Comparison of ENCODE assay signal across 8 cellular contexts in genomic region chr3:3200632-3201212, GRCh38. TPM values are rescaled to one million over a fixed set of nuclear protein-coding genes. Genes with fewer than 3 reads are reported as not detected.
DNase-seq lines count a peak whose midpoint lies in the region; FAIRE-seq and TF ChIP-seq lines count a peak whose summit lies in the region.

No MANE protein-coding gene starts in this region.

- H3F3A ChIP-seq in Loucy (ENCODE audit: low read depth) (no peaks in the 10 kb centered on the region), SU-DHL-6 (ENCODE audit: insufficient read depth) (no peaks in the 10 kb centered on the region), neural cell (ENCODE audit: insufficient read depth, low read length, poor library complexity, severe bottlenecking) (no peaks in the 10 kb centered on the region)

- H3K79me2 ChIP-seq in Loucy (ENCODE audit: insufficient read depth, low read length) = no peaks in the 10 kb centered on the region
- no peaks in the 10 kb centered on the region for H3K79me2 ChIP-seq in SU-DHL-6 (ENCODE audit: insufficient read depth, low read length)
- H3K79me2 ChIP-seq in neural cell (replicated peaks; ENCODE audit: insufficient read depth, low read length) = no peaks in the 10 kb centered on the region

- H3K27ac ChIP-seq in 22Rv1 = no peak overlapping the region
- no peak overlapping the region for H3K27ac ChIP-seq in SU-DHL-6 (ENCODE audit: low read depth, low read length)
- no peak overlapping the region for H3K27ac ChIP-seq in neural cell (ENCODE audit: low read length)

- H3K4me3 ChIP-seq in Loucy (ENCODE audit: low read length, poor library complexity, severe bottlenecking) = no peak overlapping the region
- no peak overlapping the region for H3K4me3 ChIP-seq in SU-DHL-6 (ENCODE audit: insufficient read depth, low read length, poor library complexity, severe bottlenecking)
- H3K4me3 ChIP-seq in fibroblast of mammary gland (ENCODE audit: control insufficient read depth, low read depth, low read length) = no peak overlapping the region
- no peak overlapping the region for H3K4me3 ChIP-seq in neural cell (ENCODE audit: low read length)

- H3K4me2 ChIP-seq in Loucy (ENCODE audit: low read depth, low read length, poor library complexity, severe bottlenecking) (no peak overlapping the region), SU-DHL-6 (ENCODE audit: low read depth, low read length, poor library complexity, severe bottlenecking) (no peak overlapping the region), neural cell (ENCODE audit: low read length) (no peak overlapping the region)

- H4K20me1 ChIP-seq in Loucy (ENCODE audit: insufficient read depth, low read length, poor library complexity, severe bottlenecking) (no peaks in the 10 kb centered on the region), SU-DHL-6 (ENCODE audit: low read depth, low read length) (no peaks in the 10 kb centered on the region), neural cell (ENCODE audit: insufficient read depth) (no peaks in the 10 kb centered on the region)

- no peaks in the 10 kb centered on the region for H3K27me3 ChIP-seq in Loucy (ENCODE audit: insufficient read depth, low read length, poor library complexity, severe bottlenecking)
- H3K27me3 ChIP-seq in SU-DHL-6 (ENCODE audit: low read length) = no peaks in the 10 kb centered on the region
- H3K27me3 ChIP-seq in neural cell (ENCODE audit: insufficient read depth, low read depth, low read length) = no peaks in the 10 kb centered on the region

- H3K4me1 ChIP-seq in Loucy (ENCODE audit: insufficient read depth, low read length, poor library complexity, severe bottlenecking) = peaks cover 16% of the 10 kb centered on the region

- no peak overlapping the region for H2AFZ ChIP-seq in Loucy (ENCODE audit: low read length)
- no peak overlapping the region for H2AFZ ChIP-seq in SU-DHL-6 (ENCODE audit: low read depth, low read length, severe bottlenecking)
- no peak overlapping the region for H2AFZ ChIP-seq in neural cell (ENCODE audit: low read depth, low read length)

- H3K9me3 ChIP-seq in Loucy (ENCODE audit: insufficient read depth, low read depth, low read length) = no peaks in the 10 kb centered on the region
- no peaks in the 10 kb centered on the region for H3K9me3 ChIP-seq in SU-DHL-6 (ENCODE audit: insufficient read depth, low read length)
- no peaks in the 10 kb centered on the region for H3K9me3 ChIP-seq in neural cell (ENCODE audit: low read length)

- DNase-seq in HCEC 1CT = peak; percentile 61
- DNase-seq in fibroblast of mammary gland (ENCODE audit: low read depth) = peak; percentile 66
- DNase-seq in NCI-H1694 (lab: John Stamatoyannopoulos, UW) = no peak

- TF ChIP-seq CTCF in 22Rv1 (IDR thresholded peaks at IDR 0.05) = peak; percentile 84
- peak; percentile 97 for TF ChIP-seq CTCF in Loucy (conservative IDR thresholded peaks at IDR 0.05; ENCODE audit: low read length)
- TF ChIP-seq CTCF in SU-DHL-6 (IDR thresholded peaks at IDR 0.05; ENCODE audit: insufficient read depth, low read length, poor library complexity, severe bottlenecking) = peak; percentile 57
- TF ChIP-seq CTCF in fibroblast of mammary gland (conservative IDR thresholded peaks at IDR 0.05; ENCODE audit: control insufficient read depth, insufficient read depth, low read depth, low read length) = peak; percentile 85
- peak; percentile 95 for TF ChIP-seq CTCF in neural cell (IDR thresholded peaks at IDR 0.05; ENCODE audit: poor library complexity, severe bottlenecking)

- no peak overlapping the region for H3K9ac ChIP-seq in Loucy (ENCODE audit: low read depth, low read length, poor library complexity, severe bottlenecking)
- no peak overlapping the region for H3K9ac ChIP-seq in SU-DHL-6 (ENCODE audit: low read length)
- no peak overlapping the region for H3K9ac ChIP-seq in neural cell (ENCODE audit: low read length)

- H3K9me2 ChIP-seq in Loucy (replicated peaks; ENCODE audit: low read depth, low read length) (no peaks in the 10 kb centered on the region), SU-DHL-6 (replicated peaks; ENCODE audit: insufficient read depth, low read length) (no peaks in the 10 kb centered on the region), neural cell (ENCODE audit: insufficient read depth, low read length) (no peaks in the 10 kb centered on the region)

- TF ChIP-seq RAD21 in neural cell (conservative IDR thresholded peaks at IDR 0.05) = peak; percentile 97

- H3K36me3 ChIP-seq in Loucy (ENCODE audit: insufficient read depth, low read length) = no peaks in the 10 kb centered on the region
- no peaks in the 10 kb centered on the region for H3K36me3 ChIP-seq in SU-DHL-6 (ENCODE audit: low read length)
- H3K36me3 ChIP-seq in neural cell (ENCODE audit: insufficient read depth, low read length) = no peaks in the 10 kb centered on the region

- no peak for TF ChIP-seq EP300 in neural cell (conservative IDR thresholded peaks at IDR 0.05; ENCODE audit: poor library complexity, severe bottlenecking)

- FAIRE-seq in G401.6 (lab: Jason Lieb, UNC) = peak; percentile 82

TF ChIP-seq in neural cell, 6 proteins besides CTCF, POLR2A, EP300 and RAD21:
- no peak for TF ChIP-seq POLR2AphosphoS5 (IDR thresholded peaks at IDR 0.05)
- peak; percentile 99 for TF ChIP-seq SMC3 (conservative IDR thresholded peaks at IDR 0.05; ENCODE audit: poor library complexity)

RNA-seq across cellular contexts. Expression of gene CRBN, which starts 21.2 kb away (rescaled TPM):
- polyA plus RNA-seq in neural cell = 121 and 131 TPM in 2 replicates
- polyA minus RNA-seq in neural cell = 190 and 193 TPM in 2 replicates
